Comparison of ENCODE assay signal across 11 cellular contexts in genomic region chr3:72582211-72582878, GRCh38.
A peak's percentile ranks its signal among the peaks of the same experiment; 100 is the strongest.
DNase-seq lines count a peak whose midpoint lies in the region; ATAC-seq and TF ChIP-seq lines count a peak whose summit lies in the region.
"Had no signal": no experiment of that assay in that cellular context is flagged by ENCODE, and none has a peak within 500 bp of the region (broad histone marks: within the 10 kb centered on the region; RNA-seq: fewer than 3 reads in every experiment).

No MANE protein-coding gene starts in this region.

- POLR2A ChIA-PET in naive thymus-derived CD4-positive, alpha-beta T cell (lab: Charles Lee), result no interaction called here

- no peak for TF ChIP-seq EP300 in ovary (IDR thresholded peaks at IDR 0.05)

- H3K4me1 Mint-ChIP-seq in naive thymus-derived CD4-positive, alpha-beta T cell, result no peaks in the 10 kb centered on the region

- no peak overlapping the region for H3K27ac ChIP-seq in ovary
- H3K27ac ChIP-seq in naive thymus-derived CD4-positive, alpha-beta T cell (ENCODE audit: low read depth, low read length), result no peak overlapping the region
- H3K27ac ChIP-seq: tibial artery had no signal

- ATAC-seq in GM18907 (IDR thresholded peaks at IDR 0.05; ENCODE audit: unreplicated experiment), result peak; percentile 97
- ATAC-seq in GM21576 (IDR thresholded peaks at IDR 0.05; ENCODE audit: unreplicated experiment), result peak; percentile 98
- peak; percentile 93 for ATAC-seq in HG03280 (IDR thresholded peaks at IDR 0.05; ENCODE audit: unreplicated experiment)
- ATAC-seq in naive thymus-derived CD4-positive, alpha-beta T cell, result no peak

- no peak overlapping the region for H3K27ac Mint-ChIP-seq in naive thymus-derived CD4-positive, alpha-beta T cell

- H3K36me3 Mint-ChIP-seq in naive thymus-derived CD4-positive, alpha-beta T cell, result no peaks in the 10 kb centered on the region

- H3K4me3 ChIP-seq in kidney epithelial cell (ENCODE audit: low read depth, low read length) (no peak overlapping the region), ovary (no peak overlapping the region)
- H3K4me3 ChIP-seq in naive thymus-derived CD4-positive, alpha-beta T cell (ENCODE audit: low read length), result no peak overlapping the region
- H3K4me3 ChIP-seq: tibial artery had no signal

- no peak for TF ChIP-seq CTCF in kidney epithelial cell (IDR thresholded peaks at IDR 0.05; ENCODE audit: insufficient read depth, low read length, poor library complexity, severe bottlenecking)
- no peak for TF ChIP-seq CTCF in ovary (IDR thresholded peaks at IDR 0.05)

- no peaks in the 10 kb centered on the region for H3K36me3 ChIP-seq in kidney epithelial cell (ENCODE audit: control insufficient read depth, insufficient read depth, low read length)
- H3K36me3 ChIP-seq in ovary, result no peaks in the 10 kb centered on the region
- H3K36me3 ChIP-seq in naive thymus-derived CD4-positive, alpha-beta T cell (ENCODE audit: control insufficient read depth in 2 of 3, insufficient read depth in 3 of 3, low read length in 3 of 3), result no peaks in the 10 kb centered on the region
- H3K36me3 ChIP-seq: tibial artery had no signal

- DNase-seq in kidney epithelial cell (ENCODE audit: low read depth), result peak; percentile 9
- DNase-seq in ovary, result no peak
- DNase-seq in NK-92 (lab: John Stamatoyannopoulos, UW; ENCODE audit: unreplicated experiment), result no peak
- DNase-seq in G401 (ENCODE audit: low spot score), result no peak
- DNase-seq in naive thymus-derived CD4-positive, alpha-beta T cell, result no peak
- DNase-seq: activated gamma-delta T cell; stimulated activated CD4-positive, alpha-beta T cell treated with anti-CD3 and anti-CD28 coated beads, Interleukin-12 subunit alpha, Interleukin-12 subunit beta, amount 100 ng/mL, for 4 hours; tibial artery had no signal

- no peaks in the 10 kb centered on the region for H3K27me3 Mint-ChIP-seq in naive thymus-derived CD4-positive, alpha-beta T cell

- intact Hi-C loops in ovary (cut with DNase I), result no loop called here
- intact Hi-C loops in naive thymus-derived CD4-positive, alpha-beta T cell (cut with micrococcal nuclease), result no loop called here

- H3K9me3 Mint-ChIP-seq in naive thymus-derived CD4-positive, alpha-beta T cell, result no peaks in the 10 kb centered on the region

- 38 to 68% (median 60%) methylated on average over 6 of the region's 6 CpGs for WGBS in ovary, 3 donors

- no peaks in the 10 kb centered on the region for H3K27me3 ChIP-seq in kidney epithelial cell (ENCODE audit: control insufficient read depth, insufficient read depth, low read length)
- H3K27me3 ChIP-seq in ovary, result no peaks in the 10 kb centered on the region
- no peaks in the 10 kb centered on the region for H3K27me3 ChIP-seq in naive thymus-derived CD4-positive, alpha-beta T cell (ENCODE audit: control insufficient read depth in 2 of 2, insufficient read depth in 2 of 2, low read length in 2 of 2)
- H3K27me3 ChIP-seq: tibial artery had no signal

- TF ChIP-seq POLR2A in ovary (IDR thresholded peaks at IDR 0.05), result no peak

- no peak overlapping the region for H3K4me3 Mint-ChIP-seq in naive thymus-derived CD4-positive, alpha-beta T cell

- H3K9me3 ChIP-seq in ovary, result no peaks in the 10 kb centered on the region
- H3K9me3 ChIP-seq in naive thymus-derived CD4-positive, alpha-beta T cell (ENCODE audit: control insufficient read depth in 2 of 3, low read length in 3 of 3), result no peaks in the 10 kb centered on the region
- H3K9me3 ChIP-seq: tibial artery had no signal

- no peaks in the 10 kb centered on the region for H3K4me1 ChIP-seq in ovary (ENCODE audit: insufficient read depth)
- H3K4me1 ChIP-seq in naive thymus-derived CD4-positive, alpha-beta T cell (ENCODE audit: control insufficient read depth in 2 of 2, insufficient read depth in 2 of 2, low read length in 2 of 2), result no peaks in the 10 kb centered on the region
- H3K4me1 ChIP-seq: tibial artery had no signal

- CTCF ChIA-PET in naive thymus-derived CD4-positive, alpha-beta T cell (lab: Charles Lee), result no interaction called here

- in situ Hi-C loops in G401 (cut with HindIII; ENCODE audit: low sequenced_read_pairs), result no loop called here
